ENCODE assay signal across 1 cellular context in genomic region chr6:26172496-26172958, GRCh38.
TF ChIP-seq lines count a peak whose summit lies in the region.

No MANE protein-coding gene starts in this region.

TF ChIP-seq in GM12878, 131 proteins besides CTCF, POLR2A, EP300 and RAD21 (continued from another document):
- TF ChIP-seq RUNX3 (IDR thresholded peaks at IDR 0.05; ENCODE audit: low read length) (no peak), KAT2A (conservative IDR thresholded peaks at IDR 0.05; ENCODE audit: control insufficient read depth, low read depth, low read length) (no peak), CHD1 (IDR thresholded peaks at IDR 0.05; ENCODE audit: low read depth, low read length) (no peak), REST (IDR thresholded peaks at IDR 0.05; ENCODE audit: low read depth, low read length) (no peak), TCF12 (IDR thresholded peaks at IDR 0.05; ENCODE audit: low read depth, low read length) (no peak), POLR2AphosphoS5 (IDR thresholded peaks at IDR 0.05; ENCODE audit: low read length) (peak; percentile 50; the same call in 1 of the 2 replicates), ZNF24 (IDR thresholded peaks at IDR 0.05) (no peak), MTA3 (IDR thresholded peaks at IDR 0.05; ENCODE audit: borderline replicate concordance, low read length) (0 out of 2 replicates have a peak, but pooled peaks have one; percentile 66), ZBED1 (IDR thresholded peaks at IDR 0.05; ENCODE audit: borderline replicate concordance) (peak; percentile 49; the same call in 1 of the 2 replicates), BACH1 (IDR thresholded peaks at IDR 0.05; ENCODE audit: borderline replicate concordance) (no peak), IKZF2 (IDR thresholded peaks at IDR 0.05) (no peak)
- TF ChIP-seq, protein P1, sequence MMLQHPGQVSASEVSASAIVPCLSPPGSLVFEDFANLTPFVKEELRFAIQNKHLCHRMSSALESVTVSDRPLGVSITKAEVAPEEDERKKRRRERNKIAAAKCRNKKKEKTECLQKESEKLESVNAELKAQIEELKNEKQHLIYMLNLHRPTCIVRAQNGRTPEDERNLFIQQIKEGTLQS (IDR thresholded peaks at IDR 0.05; ENCODE audit: borderline replicate concordance, extremely low read depth, low read depth, low read length), result no peak
- TF ChIP-seq, protein P2, sequence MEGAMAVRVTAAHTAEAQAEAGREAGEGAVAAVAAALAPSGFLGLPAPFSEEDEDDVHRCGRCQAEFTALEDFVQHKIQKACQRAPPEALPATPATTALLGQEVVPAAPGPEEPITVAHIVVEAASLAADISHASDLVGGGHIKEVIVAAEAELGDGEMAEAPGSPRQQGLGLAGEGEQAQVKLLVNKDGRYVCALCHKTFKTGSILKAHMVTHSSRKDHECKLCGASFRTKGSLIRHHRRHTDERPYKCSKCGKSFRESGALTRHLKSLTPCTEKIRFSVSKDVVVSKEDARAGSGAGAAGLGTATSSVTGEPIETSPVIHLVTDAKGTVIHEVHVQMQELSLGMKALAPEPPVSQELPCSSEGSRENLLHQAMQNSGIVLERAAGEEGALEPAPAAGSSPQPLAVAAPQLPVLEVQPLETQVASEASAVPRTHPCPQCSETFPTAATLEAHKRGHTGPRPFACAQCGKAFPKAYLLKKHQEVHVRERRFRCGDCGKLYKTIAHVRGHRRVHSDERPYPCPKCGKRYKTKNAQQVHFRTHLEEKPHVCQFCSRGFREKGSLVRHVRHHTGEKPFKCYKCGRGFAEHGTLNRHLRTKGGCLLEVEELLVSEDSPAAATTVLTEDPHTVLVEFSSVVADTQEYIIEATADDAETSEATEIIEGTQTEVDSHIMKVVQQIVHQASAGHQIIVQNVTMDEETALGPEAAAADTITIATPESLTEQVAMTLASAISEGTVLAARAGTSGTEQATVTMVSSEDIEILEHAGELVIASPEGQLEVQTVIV (IDR thresholded peaks at IDR 0.05; ENCODE audit: borderline replicate concordance, partially characterized antibody), result no peak
- TF ChIP-seq, protein P3, sequence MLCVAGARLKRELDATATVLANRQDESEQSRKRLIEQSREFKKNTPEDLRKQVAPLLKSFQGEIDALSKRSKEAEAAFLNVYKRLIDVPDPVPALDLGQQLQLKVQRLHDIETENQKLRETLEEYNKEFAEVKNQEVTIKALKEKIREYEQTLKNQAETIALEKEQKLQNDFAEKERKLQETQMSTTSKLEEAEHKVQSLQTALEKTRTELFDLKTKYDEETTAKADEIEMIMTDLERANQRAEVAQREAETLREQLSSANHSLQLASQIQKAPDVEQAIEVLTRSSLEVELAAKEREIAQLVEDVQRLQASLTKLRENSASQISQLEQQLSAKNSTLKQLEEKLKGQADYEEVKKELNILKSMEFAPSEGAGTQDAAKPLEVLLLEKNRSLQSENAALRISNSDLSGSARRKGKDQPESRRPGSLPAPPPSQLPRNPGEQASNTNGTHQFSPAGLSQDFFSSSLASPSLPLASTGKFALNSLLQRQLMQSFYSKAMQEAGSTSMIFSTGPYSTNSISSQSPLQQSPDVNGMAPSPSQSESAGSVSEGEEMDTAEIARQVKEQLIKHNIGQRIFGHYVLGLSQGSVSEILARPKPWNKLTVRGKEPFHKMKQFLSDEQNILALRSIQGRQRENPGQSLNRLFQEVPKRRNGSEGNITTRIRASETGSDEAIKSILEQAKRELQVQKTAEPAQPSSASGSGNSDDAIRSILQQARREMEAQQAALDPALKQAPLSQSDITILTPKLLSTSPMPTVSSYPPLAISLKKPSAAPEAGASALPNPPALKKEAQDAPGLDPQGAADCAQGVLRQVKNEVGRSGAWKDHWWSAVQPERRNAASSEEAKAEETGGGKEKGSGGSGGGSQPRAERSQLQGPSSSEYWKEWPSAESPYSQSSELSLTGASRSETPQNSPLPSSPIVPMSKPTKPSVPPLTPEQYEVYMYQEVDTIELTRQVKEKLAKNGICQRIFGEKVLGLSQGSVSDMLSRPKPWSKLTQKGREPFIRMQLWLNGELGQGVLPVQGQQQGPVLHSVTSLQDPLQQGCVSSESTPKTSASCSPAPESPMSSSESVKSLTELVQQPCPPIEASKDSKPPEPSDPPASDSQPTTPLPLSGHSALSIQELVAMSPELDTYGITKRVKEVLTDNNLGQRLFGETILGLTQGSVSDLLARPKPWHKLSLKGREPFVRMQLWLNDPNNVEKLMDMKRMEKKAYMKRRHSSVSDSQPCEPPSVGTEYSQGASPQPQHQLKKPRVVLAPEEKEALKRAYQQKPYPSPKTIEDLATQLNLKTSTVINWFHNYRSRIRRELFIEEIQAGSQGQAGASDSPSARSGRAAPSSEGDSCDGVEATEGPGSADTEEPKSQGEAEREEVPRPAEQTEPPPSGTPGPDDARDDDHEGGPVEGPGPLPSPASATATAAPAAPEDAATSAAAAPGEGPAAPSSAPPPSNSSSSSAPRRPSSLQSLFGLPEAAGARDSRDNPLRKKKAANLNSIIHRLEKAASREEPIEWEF (IDR thresholded peaks at IDR 0.05; ENCODE audit: insufficient replicate concordance, low read depth, low read length), result no peak
